ENCODE assay signal across 16 cellular contexts in genomic region chr2:2324565-2325101, GRCh38. TPM values are rescaled to one million over a fixed set of nuclear protein-coding genes. Genes with fewer than 3 reads are reported as not detected.
DNase-seq lines count a peak whose midpoint lies in the region; ATAC-seq, FAIRE-seq and TF ChIP-seq lines count a peak whose summit lies in the region.
"Had no signal": no experiment of that assay in that cellular context is flagged by ENCODE, and none has a peak within 500 bp of the region (broad histone marks: within the 10 kb centered on the region; RNA-seq: fewer than 3 reads in every experiment).

No MANE protein-coding gene starts in this region.

- FAIRE-seq in H1 (lab: Jason Lieb, UNC) = no peak

- H2AK5ac ChIP-seq in H1 (ENCODE audit: low read depth, low read length) = no peak overlapping the region

- no peak overlapping the region for H3K23ac ChIP-seq in H1 (ENCODE audit: insufficient read length)

- no peaks in the 10 kb centered on the region for H4K20me1 ChIP-seq in H1 (replicated peaks in 1 of 2; ENCODE audit: control insufficient read depth in 1 of 2, insufficient read depth in 2 of 2, low read length in 2 of 2)

- ATAC-seq in GM18517 (IDR thresholded peaks at IDR 0.05; ENCODE audit: unreplicated experiment) = no peak
- no peak for ATAC-seq in CD4-positive, alpha-beta T cell (ENCODE audit: poor library complexity)
- ATAC-seq: activated T-helper 17 cell treated with anti-CD3 and anti-CD28 coated beads, Interleukin-2, amount 50 U/mL, for 72 hours had no signal

- no peak overlapping the region for H3K27ac ChIP-seq in H1 (ENCODE audit: low read depth, low read length)
- no peak overlapping the region for H3K27ac ChIP-seq in CD4-positive, alpha-beta T cell (ENCODE audit: low read depth, low read length)
- H3K27ac ChIP-seq: prostate gland had no signal

- no peak for TF ChIP-seq EP300 in H1 (IDR thresholded peaks at IDR 0.05; ENCODE audit: borderline replicate concordance in 1 of 2, low read depth in 2 of 2, low read length in 2 of 2)

- peaks cover 2 to 12% (median 7%) of the 10 kb centered on the region in 4 experiments; a peak in 5 of 7 replicates for H3K4me1 ChIP-seq in H1 (replicated peaks in 1 of 4; ENCODE audit: control insufficient read depth in 3 of 4, insufficient read depth in 4 of 4, low read length in 3 of 4)
- H3K4me1 ChIP-seq: prostate gland had no signal

- CTCF ChIA-PET in H1 (lab: Charles Lee; ENCODE audit: partially characterized antibody) = interaction anchor here (1.5 kb wide), 1 partner anchor 11 kb away, joined by 5 read pairs; no protein-coding TSS in a partner anchor
- CTCF ChIA-PET in CD4-positive, alpha-beta T cell (lab: Charles Lee) = no interaction called here

- H2BK20ac ChIP-seq in H1 (ENCODE audit: low read length) = no peak overlapping the region

- H4K5ac ChIP-seq in H1 (ENCODE audit: insufficient read length, low read depth, low read length) = no peak overlapping the region

- peak; percentile 67 for DNase-seq in COR-L47 (lab: John Stamatoyannopoulos, UW)
- peak; percentile 91 for DNase-seq in NCI-H1694 (lab: John Stamatoyannopoulos, UW)
- DNase-seq in NCI-H526 (lab: John Stamatoyannopoulos, UW) = peak; percentile 60 to 70
- no peak for DNase-seq in H1 (ENCODE audit: low read depth in 1 of 2, low spot score in 2 of 2)
- DNase-seq in H4 (ENCODE audit: low spot score) = no peak
- no peak for DNase-seq in CD4-positive, alpha-beta T cell
- no peak for DNase-seq in HFFc6
- DNase-seq: activated CD4-positive, alpha-beta T cell treated with anti-CD3 and anti-CD28 coated beads for 4 hours; DMS53 had no signal

- no peak overlapping the region for H4K8ac ChIP-seq in H1 (ENCODE audit: extremely low read depth, insufficient read depth, low read length)

- H3K27ac Mint-ChIP-seq in CD4-positive, alpha-beta T cell = no peak overlapping the region
- H3K27ac Mint-ChIP-seq in HFFc6 = no peak overlapping the region
- H3K27ac Mint-ChIP-seq: activated T-helper 17 cell treated with anti-CD3 and anti-CD28 coated beads, Interleukin-2, amount 50 U/mL, for 72 hours; T-helper 1 cell treated with Interleukin-12 subunit alpha and Interleukin-12 subunit beta and Interleukin-4 antibody, amounts not matched to agents 30 μg/mL and 1 μg/mL, for 36 hours had no signal

- no peak overlapping the region for H2BK5ac ChIP-seq in H1 (ENCODE audit: low read depth, low read length)

- H3K4ac ChIP-seq in H1 (replicated peaks; ENCODE audit: insufficient read length, low read depth, low read length) = no peak overlapping the region

- H3K23me2 ChIP-seq in H1 (ENCODE audit: low read depth, low read length) = no peaks in the 10 kb centered on the region

- H3K56ac ChIP-seq in H1 (replicated peaks; ENCODE audit: insufficient read length, low read depth, low read length) = no peak overlapping the region

- TF ChIP-seq POLR2A in H1 (IDR thresholded peaks at IDR 0.05; ENCODE audit: control extremely low read depth in 1 of 2, low read depth in 2 of 2, low read length in 2 of 2) = no peak

- H3K4me3 Mint-ChIP-seq in CD4-positive, alpha-beta T cell = no peak overlapping the region
- H3K4me3 Mint-ChIP-seq in HFFc6 = no peak overlapping the region
- H3K4me3 Mint-ChIP-seq: activated T-helper 17 cell treated with anti-CD3 and anti-CD28 coated beads, Interleukin-2, amount 50 U/mL, for 72 hours; T-helper 1 cell treated with Interleukin-12 subunit alpha and Interleukin-12 subunit beta and Interleukin-4 antibody, amounts not matched to agents 30 μg/mL and 1 μg/mL, for 36 hours had no signal

- H3K9me3 Mint-ChIP-seq in CD4-positive, alpha-beta T cell = no peaks in the 10 kb centered on the region
- peaks cover 24% of the 10 kb centered on the region for H3K9me3 Mint-ChIP-seq in HFFc6
- H3K9me3 Mint-ChIP-seq: T-helper 1 cell treated with Interleukin-12 subunit alpha and Interleukin-12 subunit beta and Interleukin-4 antibody, amounts not matched to agents 30 μg/mL and 1 μg/mL, for 36 hours had no signal

- intact Hi-C loops in CD4-positive, alpha-beta T cell (cut with DNase I, micrococcal nuclease) = no loop called here

- no peaks in the 10 kb centered on the region for H3K9me3 ChIP-seq in H1 (ENCODE audit: insufficient read depth in 2 of 2, low read depth in 1 of 2, low read length in 1 of 2)
- H3K9me3 ChIP-seq in CD4-positive, alpha-beta T cell (ENCODE audit: control insufficient read depth, low read length) = no peaks in the 10 kb centered on the region
- H3K9me3 ChIP-seq: prostate gland had no signal

- H3K36me3 Mint-ChIP-seq in CD4-positive, alpha-beta T cell (ENCODE audit: low read depth) = no peaks in the 10 kb centered on the region
- H3K36me3 Mint-ChIP-seq in HFFc6 (ENCODE audit: low read depth) = no peaks in the 10 kb centered on the region

- H2BK12ac ChIP-seq in H1 (ENCODE audit: low read depth, low read length) = no peak overlapping the region

- no peak for TF ChIP-seq RAD21 in H1 (IDR thresholded peaks at IDR 0.05 in 1 of 2, conservative IDR thresholded peaks at IDR 0.05 in 1 of 2; ENCODE audit: low read depth in 2 of 2, low read length in 2 of 2)

- H2BK15ac ChIP-seq in H1 (ENCODE audit: low read length) = no peak overlapping the region

- no peak overlapping the region for H3K4me3 ChIP-seq in H1 (ENCODE audit: extremely low read depth in 1 of 4, insufficient read depth in 2 of 4, low read depth in 3 of 4, low read length in 4 of 4)
- H3K4me3 ChIP-seq: prostate gland had no signal

- no peak overlapping the region for H3K14ac ChIP-seq in H1 (ENCODE audit: insufficient read length)

- H3K9ac ChIP-seq in H1 (replicated peaks in 1 of 4; ENCODE audit: extremely low read depth in 1 of 4, low read depth in 3 of 4, low read length in 3 of 4) = no peak overlapping the region

- H3K79me2 ChIP-seq in H1 (ENCODE audit: control insufficient read depth in 1 of 2, insufficient read depth in 2 of 2, low read length in 2 of 2) = no peaks in the 10 kb centered on the region

- peak overlapping the region; percentile 10 to 57; a peak in 2 of 4 replicates for H3K4me2 ChIP-seq in H1 (ENCODE audit: insufficient read depth in 1 of 2, low read depth in 2 of 2, low read length in 2 of 2)

- H3K27me3 Mint-ChIP-seq in CD4-positive, alpha-beta T cell = peaks cover 8% of the 10 kb centered on the region
- H3K27me3 Mint-ChIP-seq in HFFc6 (ENCODE audit: insufficient read depth) = peaks cover 1% of the 10 kb centered on the region; the same call in 1 of the 2 replicates

- no peak overlapping the region for H2BK120ac ChIP-seq in H1 (replicated peaks; ENCODE audit: low read depth, low read length)

- H3K27me3 ChIP-seq in H1 (replicated peaks in 1 of 4; ENCODE audit: control insufficient read depth in 3 of 4, extremely low read depth in 1 of 4, insufficient read depth in 3 of 4, low read length in 3 of 4) = no peaks in the 10 kb centered on the region; a peak in 2 of 7 replicates
- H3K27me3 ChIP-seq in CD4-positive, alpha-beta T cell (ENCODE audit: control insufficient read depth, insufficient read depth, low read length) = no peaks in the 10 kb centered on the region

- no peaks in the 10 kb centered on the region for H3K36me3 ChIP-seq in H1 (ENCODE audit: control insufficient read depth in 2 of 4, insufficient read depth in 4 of 4, low read length in 3 of 4)
- H3K36me3 ChIP-seq: prostate gland had no signal

- H4K91ac ChIP-seq in H1 (replicated peaks; ENCODE audit: insufficient read length, low read length) = no peak overlapping the region

- H3K79me1 ChIP-seq in H1 (ENCODE audit: low read depth, low read length) = no peaks in the 10 kb centered on the region

- 53% methylated on average over 16 of the region's 16 CpGs; no CpG with 5 or more reads in 1 of the 2 experiments for WGBS in H1 (ENCODE audit: extremely low coverage in 1 of 2, insufficient coverage in 1 of 2, insufficient read length in 1 of 2, insufficient replicate concordance in 2 of 2, low coverage in 1 of 2, low lambda C conversion rate in 2 of 2, missing lambda C conversion rate in 1 of 2), 2 experiments

- H2AFZ ChIP-seq in H1 (ENCODE audit: low read length) = peak overlapping the region; percentile 3; the same call in 1 of the 2 replicates

- POLR2A ChIA-PET in H1 (lab: Charles Lee; ENCODE audit: partially characterized antibody) = no interaction called here
- POLR2A ChIA-PET in CD4-positive, alpha-beta T cell (lab: Charles Lee) = no interaction called here

- H3K18ac ChIP-seq in H1 (ENCODE audit: extremely low read depth, low read length) = no peak overlapping the region

- TF ChIP-seq CTCF in H1 (IDR thresholded peaks at IDR 0.05; ENCODE audit: control extremely low read depth in 1 of 3, insufficient read depth in 1 of 3, low read depth in 1 of 3, low read length in 3 of 3) = no peak
- TF ChIP-seq CTCF in CD4-positive, alpha-beta T cell (IDR thresholded peaks at IDR 0.05) = no peak
- TF ChIP-seq CTCF in HFFc6 (IDR thresholded peaks at IDR 0.05) = no peak

- no peaks in the 10 kb centered on the region for H3K4me1 Mint-ChIP-seq in CD4-positive, alpha-beta T cell (ENCODE audit: low read depth)
- no peaks in the 10 kb centered on the region for H3K4me1 Mint-ChIP-seq in HFFc6 (ENCODE audit: low read depth)
- H3K4me1 Mint-ChIP-seq: activated T-helper 17 cell treated with anti-CD3 and anti-CD28 coated beads, Interleukin-2, amount 50 U/mL, for 72 hours had no signal

TF ChIP-seq in H1, 55 proteins besides CTCF, POLR2A, EP300 and RAD21 (continues in another document):
- TF ChIP-seq JUN (IDR thresholded peaks at IDR 0.05; ENCODE audit: low read depth, low read length) (no peak), MAFK (IDR thresholded peaks at IDR 0.05; ENCODE audit: low read depth, low read length) (peak; percentile 32; the same call in 1 of the 2 replicates), BCL11A (IDR thresholded peaks at IDR 0.05; ENCODE audit: low read depth in 2 of 2, low read length in 2 of 2) (no peak)

RNA-seq across cellular contexts. Expression of gene MYT1L, which starts 6.4 kb away (rescaled TPM):
- total RNA-seq in H1 (2021; fragmentation: NEBNext Ultra II Directional; extraction: Animal tissue kit (Norgen Biotek cat#: 25700)) = not detected in 2 replicates
- 0.03 and 0.08 TPM in 2 replicates for polyA plus RNA-seq in H1 (2011; rRNA removed)
- 0.05 TPM for polyA plus RNA-seq in H1 (2011; cell fraction: cytosol; rRNA removed)
- polyA plus RNA-seq in H1 (2011; cell fraction: nucleus; rRNA removed) = 0.23 TPM
- polyA plus RNA-seq in H1 (2012, experiment 1 of 2) = 0.11 to 0.12 TPM in 2 of 4 replicates, not detected in the others
- polyA plus RNA-seq in H1 (2012, experiment 2 of 2) = not detected
- 0.12 TPM for polyA plus RNA-seq in H1 (2013, experiment 1 of 2)
- 0.09 TPM for polyA plus RNA-seq in H1 (2013, experiment 2 of 2)
- polyA minus RNA-seq in H1 (2011; rRNA and poly(A)+ RNA removed) = not detected in 2 replicates
- polyA minus RNA-seq in H1 (2011; cell fraction: cytosol; rRNA and poly(A)+ RNA removed) = not detected
- polyA minus RNA-seq in H1 (2011; cell fraction: nucleus; rRNA and poly(A)+ RNA removed) = 0.70 TPM
- total RNA-seq in H4 (2014; rRNA removed; shearing (Covaris generic)) = 0.04 and 0.17 TPM in 2 replicates
- under 1 TPM; 0.14 to 0.22 TPM for total RNA-seq in CD4-positive, alpha-beta T cell
- not detected for total RNA-seq in HFFc6 (2021; fragmentation: NEBNext Ultra II Directional; extraction: Animal tissue kit (Norgen Biotek cat#: 25700))
- total RNA-seq: activated T-helper 17 cell treated with anti-CD3 and anti-CD28 coated beads, Interleukin-2, amount 50 U/mL, for 72 hours; epithelial cell of proximal tubule; mesenteric fat pad; OCI-LY7 had no signal

Comparison
In these comparisons a context has a peak if more than half of its experiments do, and no peak if none do; other contexts are left out.
1. DNase-seq: peak in COR-L47 (single experiment), NCI-H1694 (single experiment) and NCI-H526 (2 of 2); none in H1 (0 of 2), H4 (single experiment), CD4-positive, alpha-beta T cell (0 of 10) and HFFc6 (single experiment).